In the genomic region with DNA sequence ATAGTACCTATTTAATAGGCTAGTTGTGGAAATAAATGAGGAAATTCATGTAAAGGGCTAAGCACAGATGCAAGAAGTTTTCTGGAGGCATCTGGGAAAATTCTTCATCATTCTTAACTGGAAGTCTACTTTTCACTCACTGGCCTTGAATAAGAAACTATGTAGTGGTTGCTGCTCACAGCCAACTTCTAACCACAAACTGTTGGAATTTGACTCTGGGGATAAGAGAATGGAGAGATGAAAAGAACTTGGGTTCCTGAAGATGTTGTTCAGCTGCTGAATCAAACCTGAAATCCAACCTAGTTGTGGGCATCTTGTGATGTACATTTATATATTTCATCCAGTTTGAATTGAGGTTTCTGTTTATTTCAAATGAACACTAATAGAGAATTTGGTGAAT, we compare ENCODE assay signal across 23 cellular contexts. TPM values are rescaled to one million over a fixed set of nuclear protein-coding genes. Genes with fewer than 3 reads are reported as not detected.
"Had no signal": no experiment of that assay in that cellular context is flagged by ENCODE, and none has a peak within 500 bp of the region (broad histone marks: within the 10 kb centered on the region; RNA-seq: fewer than 3 reads in every experiment).

No MANE protein-coding gene starts in this region.

- H3K4me3 ChIP-seq: cardiac muscle cell, dorsolateral prefrontal cortex, left ventricle myocardium inferior, transverse colon had no signal

- H3K27ac Mint-ChIP-seq: activated naive CD8-positive, alpha-beta T cell treated with anti-CD3 and anti-CD28 coated beads for 36 hours; activated T-cell treated with anti-CD3 and anti-CD28 coated beads, Interleukin-2, amount 50 U/mL, for 72 hours; endodermal cell; memory B cell; natural killer cell; T-helper 17 cell; WTC11 had no signal

- H3K4me1 ChIP-seq: left ventricle myocardium inferior, transverse colon had no signal

- ATAC-seq: activated T-cell treated with anti-CD3 and anti-CD28 coated beads, Interleukin-2, amount 50 U/mL, for 72 hours; natural killer cell; T-helper 17 cell; WTC11 had no signal

- H3K36me3 ChIP-seq: cardiac muscle cell, left ventricle myocardium inferior, neutrophil, transverse colon had no signal

- H3K27ac ChIP-seq: cardiac muscle cell, dorsolateral prefrontal cortex, left ventricle myocardium inferior, neutrophil, transverse colon had no signal

- H3K4me1 Mint-ChIP-seq: activated naive CD8-positive, alpha-beta T cell treated with anti-CD3 and anti-CD28 coated beads for 36 hours; endodermal cell; memory B cell; natural killer cell; T-helper 17 cell; WTC11 had no signal

- H3K4me3 Mint-ChIP-seq: activated naive CD8-positive, alpha-beta T cell treated with anti-CD3 and anti-CD28 coated beads for 36 hours; activated T-cell treated with anti-CD3 and anti-CD28 coated beads, Interleukin-2, amount 50 U/mL, for 72 hours; endodermal cell; memory B cell; natural killer cell; T-helper 17 cell; WTC11 had no signal

- H3K9me3 Mint-ChIP-seq: activated naive CD8-positive, alpha-beta T cell treated with anti-CD3 and anti-CD28 coated beads for 36 hours had no signal

- H3K36me3 Mint-ChIP-seq: activated naive CD8-positive, alpha-beta T cell treated with anti-CD3 and anti-CD28 coated beads for 36 hours; memory B cell; natural killer cell; WTC11 had no signal

- H3K27me3 ChIP-seq: cardiac muscle cell, neutrophil, transverse colon had no signal

- H3K9me3 ChIP-seq: left ventricle myocardium inferior, neutrophil, transverse colon had no signal

- H3K27me3 Mint-ChIP-seq: activated naive CD8-positive, alpha-beta T cell treated with anti-CD3 and anti-CD28 coated beads for 36 hours; memory B cell; T-helper 17 cell had no signal

- DNase-seq: activated CD4-positive, alpha-beta T cell treated with anti-CD3 and anti-CD28 coated beads for 48 hours; activated CD8-positive, alpha-beta memory T cell treated with anti-CD3 and anti-CD28 coated beads, Interleukin-2, amount 50 U/mL, for 48 hours; activated naive CD8-positive, alpha-beta T cell treated with anti-CD3 and anti-CD28 coated beads for 36 hours; activated T-cell treated with anti-CD3 and anti-CD28 coated beads, Interleukin-2, amount 50 U/mL, for 72 hours; anterior cingulate cortex; dorsolateral prefrontal cortex; endodermal cell; hippocampal formation; kidney; left ventricle myocardium inferior; natural killer cell; retina; stimulated activated CD4-positive, alpha-beta T cell treated with anti-CD3 and anti-CD28 coated beads, Interleukin-4, amount 100 ng/mL, for 24 hours; stimulated activated naive CD4-positive, alpha-beta T cell; substantia nigra; T-helper 17 cell; transverse colon had no signal

RNA-seq across cellular contexts. Expression of a gene that starts 18.8 kb away (rescaled TPM):
- total RNA-seq: activated T-cell treated with anti-CD3 and anti-CD28 coated beads, Interleukin-2, amount 50 U/mL, for 72 hours; glomerular endothelial cell; natural killer cell; skeletal muscle tissue had no signal
